Comparison of ENCODE assay signal across 8 cellular contexts in genomic region chr7:100693312-100694195, GRCh38. TPM values are rescaled to one million over a fixed set of nuclear protein-coding genes. Genes with fewer than 3 reads are reported as not detected.
DNase-seq lines count a peak whose midpoint lies in the region; ATAC-seq lines count a peak whose summit lies in the region.

No MANE protein-coding gene starts in this region.

- peak; percentile 36 for DNase-seq in NCI-H82 (lab: John Stamatoyannopoulos, UW)
- no peak for DNase-seq in NCI-H82 treated with DMSO at 0.1 percent for 48 hours (lab: John Stamatoyannopoulos, UW; ENCODE audit: unreplicated experiment)
- no peak for DNase-seq in activated naive CD8-positive, alpha-beta T cell treated with anti-CD3 and anti-CD28 coated beads for 36 hours
- no peak for DNase-seq in stimulated activated naive B cell treated with anti-CD40 and anti-IgM and Interleukin-4, amounts not matched to agents 10 μg/mL and 1 μg/mL and 100 μg/mL, for 72 hours
- no peak for DNase-seq in stimulated activated CD4-positive, alpha-beta T cell treated with anti-CD3 and anti-CD28 coated beads, Interleukin-2, amount 100 ng/mL, for 24 hours

- peak overlapping the region; percentile 87 for H3K9ac ChIP-seq in iPS-15b (ENCODE audit: low read depth, low read length)

- H3K9me3 ChIP-seq in iPS-15b (ENCODE audit: control insufficient read depth, insufficient read depth, low read length): no peaks in the 10 kb centered on the region

- peak overlapping the region; percentile 88 for H3K27ac Mint-ChIP-seq in activated naive CD8-positive, alpha-beta T cell treated with anti-CD3 and anti-CD28 coated beads for 36 hours
- H3K27ac Mint-ChIP-seq in stimulated activated naive B cell treated with anti-CD40 and anti-IgM and Interleukin-4, amounts not matched to agents 10 μg/mL and 1 μg/mL and 100 μg/mL, for 72 hours: peak overlapping the region; percentile 96

- no peaks in the 10 kb centered on the region for H3K27me3 ChIP-seq in iPS-15b (ENCODE audit: control insufficient read depth, insufficient read depth, low read length)

- H3K36me3 ChIP-seq in iPS-15b (ENCODE audit: control insufficient read depth, insufficient read depth, low read length): peaks cover 14% of the 10 kb centered on the region

- peaks cover 12% of the 10 kb centered on the region for H3K36me3 Mint-ChIP-seq in activated naive CD8-positive, alpha-beta T cell treated with anti-CD3 and anti-CD28 coated beads for 36 hours
- peaks cover 5 to 23% of the 10 kb centered on the region in 2 donors for H3K36me3 Mint-ChIP-seq in stimulated activated naive B cell treated with anti-CD40 and anti-IgM and Interleukin-4, amounts not matched to agents 10 μg/mL and 1 μg/mL and 100 μg/mL, for 72 hours

- H3K4me1 Mint-ChIP-seq in activated naive CD8-positive, alpha-beta T cell treated with anti-CD3 and anti-CD28 coated beads for 36 hours: peaks cover 37% of the 10 kb centered on the region
- H3K4me1 Mint-ChIP-seq in stimulated activated naive B cell treated with anti-CD40 and anti-IgM and Interleukin-4, amounts not matched to agents 10 μg/mL and 1 μg/mL and 100 μg/mL, for 72 hours: peaks cover 40 to 53% of the 10 kb centered on the region in 2 donors

- H3K9me3 Mint-ChIP-seq in activated naive CD8-positive, alpha-beta T cell treated with anti-CD3 and anti-CD28 coated beads for 36 hours: no peaks in the 10 kb centered on the region
- H3K9me3 Mint-ChIP-seq in stimulated activated naive B cell treated with anti-CD40 and anti-IgM and Interleukin-4, amounts not matched to agents 10 μg/mL and 1 μg/mL and 100 μg/mL, for 72 hours: no peaks in the 10 kb centered on the region

- H3K4me3 Mint-ChIP-seq in activated naive CD8-positive, alpha-beta T cell treated with anti-CD3 and anti-CD28 coated beads for 36 hours: peak overlapping the region; percentile 96
- peak overlapping the region; percentile 96 to 98 for H3K4me3 Mint-ChIP-seq in stimulated activated naive B cell treated with anti-CD40 and anti-IgM and Interleukin-4, amounts not matched to agents 10 μg/mL and 1 μg/mL and 100 μg/mL, for 72 hours

- H3K4me1 ChIP-seq in iPS-15b (ENCODE audit: control insufficient read depth, insufficient read depth, low read length): peaks cover 7% of the 10 kb centered on the region

- ATAC-seq in HG03095 (IDR thresholded peaks at IDR 0.05; ENCODE audit: unreplicated experiment): peak; percentile 21
- ATAC-seq in stimulated activated naive B cell treated with anti-CD40 and anti-IgM and Interleukin-4, amounts not matched to agents 10 μg/mL and 1 μg/mL and 100 μg/mL, for 72 hours (replicated peaks): peak; percentile 20 to 36
- no peak for ATAC-seq in GM18873 (IDR thresholded peaks at IDR 0.05; ENCODE audit: low FRiP score, unreplicated experiment)

- no peaks in the 10 kb centered on the region for H3K27me3 Mint-ChIP-seq in activated naive CD8-positive, alpha-beta T cell treated with anti-CD3 and anti-CD28 coated beads for 36 hours
- no peaks in the 10 kb centered on the region for H3K27me3 Mint-ChIP-seq in stimulated activated naive B cell treated with anti-CD40 and anti-IgM and Interleukin-4, amounts not matched to agents 10 μg/mL and 1 μg/mL and 100 μg/mL, for 72 hours

- H3K4me3 ChIP-seq in iPS-15b (ENCODE audit: low read depth, low read length): peak overlapping the region; percentile 94

RNA-seq across cellular contexts. Expression of gene GIGYF1, which starts 0.5 kb away (rescaled TPM):
- total RNA-seq in activated naive CD8-positive, alpha-beta T cell treated with anti-CD3 and anti-CD28 coated beads for 36 hours: 10 to 100 TPM; 41.9 to 45.2 TPM

RNA-seq across cellular contexts. Expression of gene POP7, which starts 12.4 kb away (rescaled TPM):
- total RNA-seq in activated naive CD8-positive, alpha-beta T cell treated with anti-CD3 and anti-CD28 coated beads for 36 hours: 10 to 100 TPM; 84.5 to 85.6 TPM

RNA-seq across cellular contexts. Expression of gene GNB2, which starts 20.0 kb away (rescaled TPM):
- total RNA-seq in activated naive CD8-positive, alpha-beta T cell treated with anti-CD3 and anti-CD28 coated beads for 36 hours: 100 to 1,000 TPM; 200 to 202 TPM

RNA-seq across cellular contexts. Expression of gene EPO, which starts 26.7 kb away (rescaled TPM):
- total RNA-seq in activated naive CD8-positive, alpha-beta T cell treated with anti-CD3 and anti-CD28 coated beads for 36 hours: not detected

RNA-seq across cellular contexts. Expression of gene ACTL6B, which starts 37.3 kb away (rescaled TPM):
- total RNA-seq in activated naive CD8-positive, alpha-beta T cell treated with anti-CD3 and anti-CD28 coated beads for 36 hours: not detected
